ENCODE assay signal across 8 cellular contexts in the genomic region with DNA sequence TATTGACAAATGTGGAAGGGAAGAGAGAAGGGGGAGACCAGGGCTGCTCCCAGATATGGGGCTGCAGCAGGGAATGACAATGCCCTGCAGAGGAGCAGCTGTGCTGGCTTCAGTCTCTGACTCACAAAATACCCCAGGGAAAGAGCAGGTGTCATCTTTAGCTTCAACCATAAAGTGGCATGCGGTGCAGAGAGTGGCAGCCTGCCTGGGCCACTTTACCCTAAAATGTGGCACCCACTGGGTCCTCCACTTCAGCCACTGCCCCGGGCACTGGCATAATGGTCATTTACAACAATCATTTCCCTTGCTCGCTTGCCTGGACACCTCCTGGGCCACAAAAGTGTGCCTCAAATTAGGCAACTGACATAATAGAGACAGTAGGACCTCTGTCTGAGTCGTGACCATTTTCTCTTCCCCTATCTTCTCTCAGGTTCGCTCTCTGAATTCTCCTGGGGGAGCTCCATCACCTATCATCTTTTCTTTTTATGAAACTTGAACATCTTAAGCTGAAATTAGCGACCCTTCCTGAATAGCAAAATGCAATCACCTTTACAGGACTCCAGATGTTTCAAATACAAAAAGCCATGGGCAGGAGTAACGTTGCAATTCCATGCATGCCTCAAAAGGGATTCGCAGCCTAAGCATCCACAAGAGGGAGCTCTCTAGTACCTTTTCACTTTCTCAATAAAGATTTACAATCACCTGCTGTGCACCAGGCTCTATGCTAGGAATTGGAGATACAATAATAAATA.
DNase-seq lines count a peak whose midpoint lies in the region; ATAC-seq and TF ChIP-seq lines count a peak whose summit lies in the region.

No MANE protein-coding gene starts in this region.

- no peaks in the 10 kb centered on the region for H4K20me1 ChIP-seq in H9 (ENCODE audit: control insufficient read depth, insufficient read depth, insufficient read length)
- no peaks in the 10 kb centered on the region for H4K20me1 ChIP-seq in KMS-11 (ENCODE audit: insufficient read depth)
- no peaks in the 10 kb centered on the region for H4K20me1 ChIP-seq in OCI-LY1 (ENCODE audit: insufficient read depth, low read length)

- H2BK12ac ChIP-seq in H9 (ENCODE audit: insufficient read length, low read depth, low read length) = no peak overlapping the region

- DNase-seq in EL = peak; percentile 40
- peak; percentile 67 for DNase-seq in H9
- peak; percentile 43 for DNase-seq in cerebellar cortex (ENCODE audit: low spot score)
- DNase-seq in memory B cell (ENCODE audit: low spot score in 2 of 2) = peak; percentile 22 to 53
- no peak for DNase-seq in vagina (ENCODE audit: extremely low spot score in 2 of 2)

- H3K9me3 Mint-ChIP-seq in H9 (peaks cover 3 to 5% of the 10 kb centered on the region in 2 experiments), memory B cell (no peaks in the 10 kb centered on the region)

- no peak overlapping the region for H4K5ac ChIP-seq in H9 (ENCODE audit: insufficient read length, low read depth, low read length)

- H3K27me3 ChIP-seq in H9 (ENCODE audit: insufficient read depth, low read length) = no peaks in the 10 kb centered on the region
- no peaks in the 10 kb centered on the region for H3K27me3 ChIP-seq in KMS-11 (ENCODE audit: insufficient read depth, low read depth)
- H3K27me3 ChIP-seq in OCI-LY1 (ENCODE audit: insufficient read depth, low read length) = no peaks in the 10 kb centered on the region
- no peaks in the 10 kb centered on the region for H3K27me3 ChIP-seq in vagina

- no peak overlapping the region for H2BK120ac ChIP-seq in H9 (ENCODE audit: low read depth, low read length, poor library complexity, severe bottlenecking)

- H3F3A ChIP-seq in OCI-LY1 (ENCODE audit: insufficient read depth, low read length) = no peaks in the 10 kb centered on the region; the same call in 1 of the 2 replicates

- no peak overlapping the region for H3K56ac ChIP-seq in H9 (ENCODE audit: insufficient read length, low read depth, low read length)

- no peak overlapping the region for H3T11ph ChIP-seq in H9 (ENCODE audit: low read length)

- no peak overlapping the region for H2BK20ac ChIP-seq in H9 (ENCODE audit: low read depth, low read length, poor library complexity, severe bottlenecking)

- H4K91ac ChIP-seq in H9 (ENCODE audit: insufficient read length, low read depth, low read length) = peak overlapping the region; percentile 57

- no peaks in the 10 kb centered on the region for H3K36me3 Mint-ChIP-seq in H9 (ENCODE audit: insufficient read depth in 1 of 3, low read depth in 3 of 3)
- H3K36me3 Mint-ChIP-seq in memory B cell = no peaks in the 10 kb centered on the region

- TF ChIP-seq CTCF in 22Rv1 (IDR thresholded peaks at IDR 0.05) = peak; percentile 96
- peak; percentile 90 for TF ChIP-seq CTCF in H9 (conservative IDR thresholded peaks at IDR 0.05)
- TF ChIP-seq CTCF in KMS-11 (conservative IDR thresholded peaks at IDR 0.05; ENCODE audit: low read depth, low read length) = peak; percentile 67
- peak; percentile 88 for TF ChIP-seq CTCF in OCI-LY1 (IDR thresholded peaks at IDR 0.05; ENCODE audit: low read length)
- peak in 1 of 3 experiments; percentile 34 for TF ChIP-seq CTCF in vagina (IDR thresholded peaks at IDR 0.05)

- no peaks in the 10 kb centered on the region for H3K79me1 ChIP-seq in H9 (ENCODE audit: insufficient read depth, low read depth, low read length, poor library complexity, severe bottlenecking)

- TF ChIP-seq POLR2A in vagina (IDR thresholded peaks at IDR 0.05) = no peak

- intact Hi-C loops in vagina (cut with DNase I) = no loop called here

- no peaks in the 10 kb centered on the region for H3K36me3 ChIP-seq in KMS-11 (ENCODE audit: insufficient read depth)
- H3K36me3 ChIP-seq in OCI-LY1 (ENCODE audit: insufficient read depth, low read length) = no peaks in the 10 kb centered on the region
- no peaks in the 10 kb centered on the region for H3K36me3 ChIP-seq in vagina

- no peak overlapping the region for H2AK5ac ChIP-seq in H9 (ENCODE audit: insufficient read length, low read length)

- no peak overlapping the region; the same call in 1 of the 2 replicates for H3K14ac ChIP-seq in H9 (ENCODE audit: insufficient read depth, low read length)

- H2BK5ac ChIP-seq in H9 (ENCODE audit: insufficient read length, low read length) = no peak overlapping the region

- peaks cover 3% of the 10 kb centered on the region; the same call in 1 of the 2 replicates for H3K27me3 Mint-ChIP-seq in H9 (ENCODE audit: low read depth)
- peaks cover 2% of the 10 kb centered on the region for H3K27me3 Mint-ChIP-seq in memory B cell

- no peaks in the 10 kb centered on the region for H3K9me3 ChIP-seq in H9 (ENCODE audit: control insufficient read depth, low read depth, low read length)
- H3K9me3 ChIP-seq in OCI-LY1 (ENCODE audit: low read length) = no peaks in the 10 kb centered on the region
- H3K9me3 ChIP-seq in vagina = no peaks in the 10 kb centered on the region

- H3K79me2 ChIP-seq in H9 (ENCODE audit: insufficient read depth, low read length) = no peaks in the 10 kb centered on the region
- no peaks in the 10 kb centered on the region for H3K79me2 ChIP-seq in KMS-11 (ENCODE audit: insufficient read depth, low read depth)
- no peaks in the 10 kb centered on the region for H3K79me2 ChIP-seq in OCI-LY1 (ENCODE audit: insufficient read depth, low read length)

- H3K9ac ChIP-seq in H9 (ENCODE audit: extremely low read depth, insufficient read length, low read length) = no peak overlapping the region
- H3K9ac ChIP-seq in KMS-11 = no peak overlapping the region
- H3K9ac ChIP-seq in OCI-LY1 (ENCODE audit: low read length) = no peak overlapping the region

- H2AFZ ChIP-seq in H9 (ENCODE audit: low read length) (peak overlapping the region; percentile 82), KMS-11 (ENCODE audit: low read depth) (no peak overlapping the region), OCI-LY1 (ENCODE audit: low read length) (0 out of 2 replicates have a peak overlapping the region, but pooled peaks have one; percentile 3)

- no CpG with 5 or more reads among the region's 8 CpGs for WGBS in H9 (ENCODE audit: extremely low coverage, insufficient read length, low lambda C conversion rate)

- H3K4me1 ChIP-seq in H9 (ENCODE audit: insufficient read depth, low read length) (no peaks in the 10 kb centered on the region), KMS-11 (ENCODE audit: low read depth, poor library complexity, severe bottlenecking) (no peaks in the 10 kb centered on the region), OCI-LY1 (ENCODE audit: insufficient read depth, low read length, severe bottlenecking) (peaks cover 10% of the 10 kb centered on the region), vagina (no peaks in the 10 kb centered on the region)

- no peak overlapping the region for H3K4ac ChIP-seq in H9 (ENCODE audit: low read depth, low read length)

- ATAC-seq in memory B cell (ENCODE audit: low read depth) = peak; percentile 80

- H2BK15ac ChIP-seq in H9 (ENCODE audit: low read depth, low read length) = peak overlapping the region; percentile 96; the same call in 1 of the 2 replicates

- H3K4me1 Mint-ChIP-seq in H9 (peaks cover 7 to 9% of the 10 kb centered on the region in 2 experiments), memory B cell (peaks cover 10% of the 10 kb centered on the region)

- H3K9me2 ChIP-seq in OCI-LY1 (ENCODE audit: low read depth, low read length) = no peaks in the 10 kb centered on the region

- H4K8ac ChIP-seq in H9 (replicated peaks; ENCODE audit: insufficient read length, low read depth, low read length) = no peak overlapping the region

- no peak overlapping the region for H3K27ac ChIP-seq in 22Rv1
- H3K27ac ChIP-seq in H9 (ENCODE audit: insufficient read length, low read depth, low read length) = no peak overlapping the region
- H3K27ac ChIP-seq in KMS-11 = no peak overlapping the region
- no peak overlapping the region for H3K27ac ChIP-seq in OCI-LY1 (ENCODE audit: low read depth, low read length, poor library complexity, severe bottlenecking)
- H3K27ac ChIP-seq in vagina = no peak overlapping the region

- H3K23me2 ChIP-seq in H9 (ENCODE audit: insufficient read length, low read depth, low read length, poor library complexity, severe bottlenecking) = no peaks in the 10 kb centered on the region

- H3K4me2 ChIP-seq in H9 (ENCODE audit: insufficient read depth, insufficient read length, low read length) (no peak overlapping the region), KMS-11 (no peak overlapping the region), OCI-LY1 (ENCODE audit: low read length) (peak overlapping the region; percentile 34)

- H3K4me3 ChIP-seq in KMS-11 (IDR thresholded peaks at IDR 0.05; ENCODE audit: insufficient read depth, low read depth, low read length) (no peak overlapping the region), OCI-LY1 (ENCODE audit: low read depth, low read length, poor library complexity, severe bottlenecking) (no peak overlapping the region), vagina (no peak overlapping the region)

- H3K4me3 Mint-ChIP-seq in H9 (no peak overlapping the region), memory B cell (peak overlapping the region; percentile 80)

- H3K27ac Mint-ChIP-seq in H9 (peak overlapping the region in 1 of 3 experiments; percentile 33; a peak in 1 of 7 replicates), memory B cell (peak overlapping the region; percentile 40)

- no peak overlapping the region for H3K23ac ChIP-seq in H9 (ENCODE audit: insufficient read length, low read depth, low read length)

- no peak overlapping the region for H3K18ac ChIP-seq in H9 (ENCODE audit: insufficient read length, low read depth, low read length)

Comparison
In these comparisons a context has a peak if more than half of its experiments do, and no peak if none do; other contexts are left out.
1. DNase-seq: peak in EL (single experiment), H9 (single experiment), cerebellar cortex (single experiment) and memory B cell (2 of 2); none in vagina (0 of 2).